8 cellular contexts compared by ENCODE assay signal in the genomic region with DNA sequence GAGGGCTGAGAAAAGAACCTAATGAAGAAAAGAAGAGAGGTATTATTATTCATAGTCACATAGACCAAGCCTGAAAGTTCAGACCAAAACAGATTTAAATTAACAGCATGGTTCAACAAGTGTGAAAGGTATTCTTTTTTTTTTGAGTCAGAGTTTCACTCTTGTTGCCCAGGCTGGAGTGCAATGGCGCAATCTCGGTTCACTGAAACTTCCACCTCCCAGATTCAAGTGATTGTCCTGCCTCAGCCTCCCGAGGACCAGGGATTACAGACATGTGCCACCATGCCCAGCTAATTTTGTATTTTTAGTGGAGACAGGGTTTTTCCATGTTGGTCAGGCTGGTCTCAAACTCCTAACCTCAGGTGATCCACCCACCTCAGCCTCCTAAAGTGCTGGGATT. TPM values are rescaled to one million over a fixed set of nuclear protein-coding genes. Genes with fewer than 3 reads are reported as not detected.
DNase-seq lines count a peak whose midpoint lies in the region; ATAC-seq and TF ChIP-seq lines count a peak whose summit lies in the region.
"Not testable (repeated sequence)": the region's sequence is repeated elsewhere in the genome, so short reads cannot be mapped to it uniquely, and the experiment has no call there.

No MANE protein-coding gene starts in this region.

- not testable (repeated sequence) for H3K4me3 ChIP-seq in KMS-11 (IDR thresholded peaks at IDR 0.05; ENCODE audit: insufficient read depth, low read depth, low read length); epithelial cell of esophagus (ENCODE audit: low read length)

- H3K27ac ChIP-seq in KMS-11 (peak overlapping the region; percentile 13; the same call in 1 of the 2 replicates), RWPE1 (0 out of 2 replicates have a peak overlapping the region, but pooled peaks have one; percentile 23)

- H3K4me3 Mint-ChIP-seq in activated naive CD8-positive, alpha-beta T cell treated with anti-CD3 and anti-CD28 coated beads, Interleukin-2, amount 50 U/mL, for 24 hours; MCF 10A (ENCODE audit: unreplicated experiment); nephron progenitor cell; stimulated activated effector memory CD8-positive, alpha-beta T cell treated with anti-CD3 and anti-CD28 coated beads, Interleukin-12 subunit alpha, Interleukin-12 subunit beta, amount 100 ng/mL, for 72 hours: not testable (repeated sequence)

- peak overlapping the region; percentile 42 for H3K27ac Mint-ChIP-seq in activated naive CD8-positive, alpha-beta T cell treated with anti-CD3 and anti-CD28 coated beads, Interleukin-2, amount 50 U/mL, for 24 hours
- H3K27ac Mint-ChIP-seq in MCF 10A (ENCODE audit: low read depth, unreplicated experiment) (peak overlapping the region; percentile 46), nephron progenitor cell (peak overlapping the region; percentile 24)
- H3K27ac Mint-ChIP-seq in stimulated activated effector memory CD8-positive, alpha-beta T cell treated with anti-CD3 and anti-CD28 coated beads, Interleukin-12 subunit alpha, Interleukin-12 subunit beta, amount 100 ng/mL, for 72 hours = peak overlapping the region; percentile 40

- H3K79me2 ChIP-seq in KMS-11 (ENCODE audit: insufficient read depth, low read depth) = not testable (repeated sequence)

- H3K9me3 Mint-ChIP-seq in activated naive CD8-positive, alpha-beta T cell treated with anti-CD3 and anti-CD28 coated beads, Interleukin-2, amount 50 U/mL, for 24 hours; MCF 10A (ENCODE audit: unreplicated experiment); nephron progenitor cell; stimulated activated effector memory CD8-positive, alpha-beta T cell treated with anti-CD3 and anti-CD28 coated beads, Interleukin-12 subunit alpha, Interleukin-12 subunit beta, amount 100 ng/mL, for 72 hours: not testable (repeated sequence)

- POLR2A ChIA-PET in RWPE1 (lab: Yijun Ruan, JAX; ENCODE audit: low non-redundant PET); MCF 10A (lab: Yijun Ruan, JAX): not testable (repeated sequence)

- peaks cover 12% of the 10 kb centered on the region for H3K4me1 ChIP-seq in KMS-11 (ENCODE audit: low read depth, poor library complexity, severe bottlenecking)

- BruUV-seq in MCF 10A (replicated peaks; lab: Mats Ljungman, UMichigan) = not testable (repeated sequence)

- not testable (repeated sequence) for H3K27me3 Mint-ChIP-seq in activated naive CD8-positive, alpha-beta T cell treated with anti-CD3 and anti-CD28 coated beads, Interleukin-2, amount 50 U/mL, for 24 hours; MCF 10A (ENCODE audit: insufficient read depth, unreplicated experiment); nephron progenitor cell (ENCODE audit: low read depth, poor library complexity)

- peaks cover 11% of the 10 kb centered on the region; the same call in 1 of the 2 replicates for H3K36me3 ChIP-seq in KMS-11 (ENCODE audit: insufficient read depth)

- DNase-seq in RWPE1 (ENCODE audit: low spot score); activated naive CD8-positive, alpha-beta T cell treated with anti-CD3 and anti-CD28 coated beads, Interleukin-2, amount 50 U/mL, for 24 hours; left lobe of liver (ENCODE audit: low spot score); nephron progenitor cell; stimulated activated effector memory CD8-positive, alpha-beta T cell treated with anti-CD3 and anti-CD28 coated beads, Interleukin-12 subunit alpha, Interleukin-12 subunit beta, amount 100 ng/mL, for 72 hours (ENCODE audit: low spot score in 2 of 2): not testable (repeated sequence)
- DNase-seq in MCF 10A (ENCODE audit: unreplicated experiment) (peak; percentile 53), epithelial cell of esophagus (ENCODE audit: low read depth) (peak; percentile 65)

- H3K4me1 Mint-ChIP-seq in activated naive CD8-positive, alpha-beta T cell treated with anti-CD3 and anti-CD28 coated beads, Interleukin-2, amount 50 U/mL, for 24 hours; MCF 10A (ENCODE audit: insufficient read depth, unreplicated experiment); nephron progenitor cell; stimulated activated effector memory CD8-positive, alpha-beta T cell treated with anti-CD3 and anti-CD28 coated beads, Interleukin-12 subunit alpha, Interleukin-12 subunit beta, amount 100 ng/mL, for 72 hours: not testable (repeated sequence)

- intact Hi-C loops in MCF 10A (cut with micrococcal nuclease) = not testable (repeated sequence)

- CTCF ChIA-PET in RWPE1 (lab: Yijun Ruan, JAX) = not testable (repeated sequence)
- CTCF ChIA-PET in MCF 10A (lab: Yijun Ruan, JAX) = interaction anchor here (0.7 kb wide), 2 partner anchors 246 to 628 kb away, joined by 3 read pairs; no protein-coding TSS in a partner anchor

- H4K20me1 ChIP-seq in KMS-11 (ENCODE audit: insufficient read depth) = not testable (repeated sequence)

- H3K36me3 Mint-ChIP-seq in activated naive CD8-positive, alpha-beta T cell treated with anti-CD3 and anti-CD28 coated beads, Interleukin-2, amount 50 U/mL, for 24 hours (ENCODE audit: low read depth) = peaks cover 58% of the 10 kb centered on the region
- H3K36me3 Mint-ChIP-seq in MCF 10A (ENCODE audit: insufficient read depth, unreplicated experiment) (peaks cover 86% of the 10 kb centered on the region), nephron progenitor cell (ENCODE audit: low read depth) (peaks cover 52% of the 10 kb centered on the region)
- H3K36me3 Mint-ChIP-seq in stimulated activated effector memory CD8-positive, alpha-beta T cell treated with anti-CD3 and anti-CD28 coated beads, Interleukin-12 subunit alpha, Interleukin-12 subunit beta, amount 100 ng/mL, for 72 hours = peaks cover 97% of the 10 kb centered on the region

- peak overlapping the region; percentile 19; the same call in 1 of the 2 replicates for H3K4me2 ChIP-seq in KMS-11

- not testable (repeated sequence) for H3K9ac ChIP-seq in KMS-11

- not testable (repeated sequence) for H2AFZ ChIP-seq in KMS-11 (ENCODE audit: low read depth)

- not testable (repeated sequence) for TF ChIP-seq CTCF in KMS-11 (conservative IDR thresholded peaks at IDR 0.05; ENCODE audit: low read depth, low read length); RWPE1 (conservative IDR thresholded peaks at IDR 0.05; ENCODE audit: low read depth); MCF 10A (IDR thresholded peaks at IDR 0.05; ENCODE audit: unreplicated experiment); epithelial cell of esophagus (IDR thresholded peaks at IDR 0.05; ENCODE audit: insufficient read depth, low read depth, low read length, missing control alignments); nephron progenitor cell (IDR thresholded peaks at IDR 0.05)

- H3K27me3 ChIP-seq in KMS-11 (ENCODE audit: insufficient read depth, low read depth) = not testable (repeated sequence)

- ATAC-seq in activated naive CD8-positive, alpha-beta T cell treated with anti-CD3 and anti-CD28 coated beads, Interleukin-2, amount 50 U/mL, for 24 hours; stimulated activated effector memory CD8-positive, alpha-beta T cell treated with anti-CD3 and anti-CD28 coated beads, Interleukin-12 subunit alpha, Interleukin-12 subunit beta, amount 100 ng/mL, for 72 hours: not testable (repeated sequence)
- peak; percentile 40 for ATAC-seq in left lobe of liver

RNA-seq across cellular contexts. Expression of a gene that starts 49.1 kb away (rescaled TPM):
- total RNA-seq in MCF 10A (2022) = 33.4 and 35.0 TPM in 2 replicates
- 14.5 TPM for total RNA-seq in left lobe of liver

RNA-seq across cellular contexts. Expression of a gene that starts 51.8 kb away (rescaled TPM):
- total RNA-seq in MCF 10A (2022) (51.4 and 57.0 TPM in 2 replicates), left lobe of liver (17.5 TPM)
